In genomic region chr15:58749532-58750337, GRCh38 we compare ENCODE assay signal across 1 cellular context.
TF ChIP-seq lines count a peak whose summit lies in the region.

Gene ADAM10, minus strand, starts transcription at chr15:58749707. Its CDS starts 173 bp downstream, at chr15:58749534.

TF ChIP-seq in H1, 55 proteins besides CTCF, POLR2A, EP300 and RAD21 (continued from another document):
- TF ChIP-seq POLR2AphosphoS5 (IDR thresholded peaks at IDR 0.05; ENCODE audit: low read depth, low read length) (peak; percentile 93), KDM1A (IDR thresholded peaks at IDR 0.05; ENCODE audit: borderline replicate concordance, low read length) (no peak), JUND (IDR thresholded peaks at IDR 0.05; ENCODE audit: low read length) (no peak), E2F6 (IDR thresholded peaks at IDR 0.05) (peak; percentile 56), TEAD4 (IDR thresholded peaks at IDR 0.05; ENCODE audit: low read depth, low read length) (no peak), POU5F1 (IDR thresholded peaks at IDR 0.05; ENCODE audit: low read depth, low read length) (no peak), SRF (IDR thresholded peaks at IDR 0.05; ENCODE audit: low read depth, low read length) (no peak), RFX5 (IDR thresholded peaks at IDR 0.05; ENCODE audit: borderline replicate concordance, low read depth, low read length) (no peak), CTBP2 (IDR thresholded peaks at IDR 0.05; ENCODE audit: borderline replicate concordance, insufficient read depth, insufficient read length, low read length) (no peak), CBX5 (IDR thresholded peaks at IDR 0.05; ENCODE audit: low read depth, low read length) (no peak), BACH1 (IDR thresholded peaks at IDR 0.05; ENCODE audit: low read length) (no peak), CEBPB (IDR thresholded peaks at IDR 0.05; ENCODE audit: low read depth, low read length) (no peak), GABPA (IDR thresholded peaks at IDR 0.05; ENCODE audit: borderline replicate concordance, insufficient read depth, low read length) (no peak), YY1 (IDR thresholded peaks at IDR 0.05; ENCODE audit: low read depth, low read length) (no peak), TBP (IDR thresholded peaks at IDR 0.05; ENCODE audit: low read depth, low read length) (peak; percentile 49; the same call in 1 of the 2 replicates), BRCA1 (IDR thresholded peaks at IDR 0.05; ENCODE audit: low read depth, low read length) (no peak), BCL11A (IDR thresholded peaks at IDR 0.05; ENCODE audit: low read depth in 2 of 2, low read length in 2 of 2) (no peak), HDAC2 (IDR thresholded peaks at IDR 0.05; ENCODE audit: borderline replicate concordance in 1 of 2, low read depth in 2 of 2, low read length in 2 of 2) (0 out of 4 replicates have a peak, but pooled peaks of 1 of the 2 experiments have one; percentile 7), SIN3A (conservative IDR thresholded peaks at IDR 0.05 in 1 of 2, IDR thresholded peaks at IDR 0.05 in 1 of 2; ENCODE audit: low read depth in 1 of 2, low read length in 2 of 2) (peak in 1 of 2 experiments; percentile 71; a peak in 2 of 4 replicates), KDM4A (IDR thresholded peaks at IDR 0.05; ENCODE audit: low read depth, low read length, severe bottlenecking) (peak; percentile 10), SP1 (IDR thresholded peaks at IDR 0.05; ENCODE audit: low read depth, low read length) (no peak), CHD2 (IDR thresholded peaks at IDR 0.05; ENCODE audit: low read length) (no peak), KDM5A (IDR thresholded peaks at IDR 0.05; ENCODE audit: low read length) (no peak), USF2 (IDR thresholded peaks at IDR 0.05; ENCODE audit: low read length) (peak; percentile 94), RBBP5 (IDR thresholded peaks at IDR 0.05; ENCODE audit: borderline replicate concordance, low read depth, low read length) (0 out of 2 replicates have a peak, but pooled peaks have one; percentile 52), SAP30 (IDR thresholded peaks at IDR 0.05; ENCODE audit: insufficient read depth, insufficient replicate concordance, low read length) (no peak), SUZ12 (IDR thresholded peaks at IDR 0.05; ENCODE audit: low read length) (no peak), MAFK (IDR thresholded peaks at IDR 0.05; ENCODE audit: low read depth, low read length) (no peak), SP4 (IDR thresholded peaks at IDR 0.05; ENCODE audit: low read length) (peak; percentile 71), MAX (IDR thresholded peaks at IDR 0.05) (peak; percentile 74), SIRT6 (IDR thresholded peaks at IDR 0.05; ENCODE audit: low read length) (no peak), CHD1 (IDR thresholded peaks at IDR 0.05; ENCODE audit: low read depth, low read length) (no peak), RXRA (IDR thresholded peaks at IDR 0.05; ENCODE audit: insufficient read depth, low read depth, low read length) (no peak), RNF2 (IDR thresholded peaks at IDR 0.05; ENCODE audit: borderline replicate concordance, low read depth, low read length, missing control alignments, poor library complexity, severe bottlenecking) (no peak), ASH2L (IDR thresholded peaks at IDR 0.05; ENCODE audit: low read length) (peak; percentile 84), SIX5 (IDR thresholded peaks at IDR 0.05; ENCODE audit: low read depth, low read length) (no peak), FOSL1 (IDR thresholded peaks at IDR 0.05; ENCODE audit: insufficient read depth, low read depth, low read length) (no peak), HDAC6 (IDR thresholded peaks at IDR 0.05; ENCODE audit: low read depth, low read length) (no peak), TAF1 (IDR thresholded peaks at IDR 0.05; ENCODE audit: low read depth, low read length) (peak; percentile 75; the same call in 1 of the 2 replicates), NRF1 (IDR thresholded peaks at IDR 0.05; ENCODE audit: low read depth, low read length) (peak; percentile 97), EGR1 (IDR thresholded peaks at IDR 0.05; ENCODE audit: borderline replicate concordance, low read depth, low read length) (no peak), ZNF274 (IDR thresholded peaks at IDR 0.05; ENCODE audit: borderline replicate concordance, extremely low read depth, low read length) (no peak), EZH2 (IDR thresholded peaks at IDR 0.05; ENCODE audit: low read depth, low read length, severe bottlenecking) (no peak), ATF2 (IDR thresholded peaks at IDR 0.05; ENCODE audit: low read length) (no peak), PHF8 (conservative IDR thresholded peaks at IDR 0.05; ENCODE audit: low read depth, low read length) (peak; percentile 63), NANOG (IDR thresholded peaks at IDR 0.05; ENCODE audit: insufficient read depth, low read depth, low read length, poor library complexity, severe bottlenecking) (no peak), SP2 (IDR thresholded peaks at IDR 0.05; ENCODE audit: low read length) (no peak), GTF2F1 (IDR thresholded peaks at IDR 0.05; ENCODE audit: borderline replicate concordance, low read depth, low read length) (no peak; the same call in 1 of the 2 replicates), TCF12 (IDR thresholded peaks at IDR 0.05; ENCODE audit: low read depth, low read length) (no peak), CREB1 (IDR thresholded peaks at IDR 0.05) (peak; percentile 51; the same call in 1 of the 2 replicates), TAF7 (optimal IDR thresholded peaks at IDR 0.05; ENCODE audit: borderline replicate concordance, low read depth, low read length) (no peak)
- TF ChIP-seq, protein P1, sequence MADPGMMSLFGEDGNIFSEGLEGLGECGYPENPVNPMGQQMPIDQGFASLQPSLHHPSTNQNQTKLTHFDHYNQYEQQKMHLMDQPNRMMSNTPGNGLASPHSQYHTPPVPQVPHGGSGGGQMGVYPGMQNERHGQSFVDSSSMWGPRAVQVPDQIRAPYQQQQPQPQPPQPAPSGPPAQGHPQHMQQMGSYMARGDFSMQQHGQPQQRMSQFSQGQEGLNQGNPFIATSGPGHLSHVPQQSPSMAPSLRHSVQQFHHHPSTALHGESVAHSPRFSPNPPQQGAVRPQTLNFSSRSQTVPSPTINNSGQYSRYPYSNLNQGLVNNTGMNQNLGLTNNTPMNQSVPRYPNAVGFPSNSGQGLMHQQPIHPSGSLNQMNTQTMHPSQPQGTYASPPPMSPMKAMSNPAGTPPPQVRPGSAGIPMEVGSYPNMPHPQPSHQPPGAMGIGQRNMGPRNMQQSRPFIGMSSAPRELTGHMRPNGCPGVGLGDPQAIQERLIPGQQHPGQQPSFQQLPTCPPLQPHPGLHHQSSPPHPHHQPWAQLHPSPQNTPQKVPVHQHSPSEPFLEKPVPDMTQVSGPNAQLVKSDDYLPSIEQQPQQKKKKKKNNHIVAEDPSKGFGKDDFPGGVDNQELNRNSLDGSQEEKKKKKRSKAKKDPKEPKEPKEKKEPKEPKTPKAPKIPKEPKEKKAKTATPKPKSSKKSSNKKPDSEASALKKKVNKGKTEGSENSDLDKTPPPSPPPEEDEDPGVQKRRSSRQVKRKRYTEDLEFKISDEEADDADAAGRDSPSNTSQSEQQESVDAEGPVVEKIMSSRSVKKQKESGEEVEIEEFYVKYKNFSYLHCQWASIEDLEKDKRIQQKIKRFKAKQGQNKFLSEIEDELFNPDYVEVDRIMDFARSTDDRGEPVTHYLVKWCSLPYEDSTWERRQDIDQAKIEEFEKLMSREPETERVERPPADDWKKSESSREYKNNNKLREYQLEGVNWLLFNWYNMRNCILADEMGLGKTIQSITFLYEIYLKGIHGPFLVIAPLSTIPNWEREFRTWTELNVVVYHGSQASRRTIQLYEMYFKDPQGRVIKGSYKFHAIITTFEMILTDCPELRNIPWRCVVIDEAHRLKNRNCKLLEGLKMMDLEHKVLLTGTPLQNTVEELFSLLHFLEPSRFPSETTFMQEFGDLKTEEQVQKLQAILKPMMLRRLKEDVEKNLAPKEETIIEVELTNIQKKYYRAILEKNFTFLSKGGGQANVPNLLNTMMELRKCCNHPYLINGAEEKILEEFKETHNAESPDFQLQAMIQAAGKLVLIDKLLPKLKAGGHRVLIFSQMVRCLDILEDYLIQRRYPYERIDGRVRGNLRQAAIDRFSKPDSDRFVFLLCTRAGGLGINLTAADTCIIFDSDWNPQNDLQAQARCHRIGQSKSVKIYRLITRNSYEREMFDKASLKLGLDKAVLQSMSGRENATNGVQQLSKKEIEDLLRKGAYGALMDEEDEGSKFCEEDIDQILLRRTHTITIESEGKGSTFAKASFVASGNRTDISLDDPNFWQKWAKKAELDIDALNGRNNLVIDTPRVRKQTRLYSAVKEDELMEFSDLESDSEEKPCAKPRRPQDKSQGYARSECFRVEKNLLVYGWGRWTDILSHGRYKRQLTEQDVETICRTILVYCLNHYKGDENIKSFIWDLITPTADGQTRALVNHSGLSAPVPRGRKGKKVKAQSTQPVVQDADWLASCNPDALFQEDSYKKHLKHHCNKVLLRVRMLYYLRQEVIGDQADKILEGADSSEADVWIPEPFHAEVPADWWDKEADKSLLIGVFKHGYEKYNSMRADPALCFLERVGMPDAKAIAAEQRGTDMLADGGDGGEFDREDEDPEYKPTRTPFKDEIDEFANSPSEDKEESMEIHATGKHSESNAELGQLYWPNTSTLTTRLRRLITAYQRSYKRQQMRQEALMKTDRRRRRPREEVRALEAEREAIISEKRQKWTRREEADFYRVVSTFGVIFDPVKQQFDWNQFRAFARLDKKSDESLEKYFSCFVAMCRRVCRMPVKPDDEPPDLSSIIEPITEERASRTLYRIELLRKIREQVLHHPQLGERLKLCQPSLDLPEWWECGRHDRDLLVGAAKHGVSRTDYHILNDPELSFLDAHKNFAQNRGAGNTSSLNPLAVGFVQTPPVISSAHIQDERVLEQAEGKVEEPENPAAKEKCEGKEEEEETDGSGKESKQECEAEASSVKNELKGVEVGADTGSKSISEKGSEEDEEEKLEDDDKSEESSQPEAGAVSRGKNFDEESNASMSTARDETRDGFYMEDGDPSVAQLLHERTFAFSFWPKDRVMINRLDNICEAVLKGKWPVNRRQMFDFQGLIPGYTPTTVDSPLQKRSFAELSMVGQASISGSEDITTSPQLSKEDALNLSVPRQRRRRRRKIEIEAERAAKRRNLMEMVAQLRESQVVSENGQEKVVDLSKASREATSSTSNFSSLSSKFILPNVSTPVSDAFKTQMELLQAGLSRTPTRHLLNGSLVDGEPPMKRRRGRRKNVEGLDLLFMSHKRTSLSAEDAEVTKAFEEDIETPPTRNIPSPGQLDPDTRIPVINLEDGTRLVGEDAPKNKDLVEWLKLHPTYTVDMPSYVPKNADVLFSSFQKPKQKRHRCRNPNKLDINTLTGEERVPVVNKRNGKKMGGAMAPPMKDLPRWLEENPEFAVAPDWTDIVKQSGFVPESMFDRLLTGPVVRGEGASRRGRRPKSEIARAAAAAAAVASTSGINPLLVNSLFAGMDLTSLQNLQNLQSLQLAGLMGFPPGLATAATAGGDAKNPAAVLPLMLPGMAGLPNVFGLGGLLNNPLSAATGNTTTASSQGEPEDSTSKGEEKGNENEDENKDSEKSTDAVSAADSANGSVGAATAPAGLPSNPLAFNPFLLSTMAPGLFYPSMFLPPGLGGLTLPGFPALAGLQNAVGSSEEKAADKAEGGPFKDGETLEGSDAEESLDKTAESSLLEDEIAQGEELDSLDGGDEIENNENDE (IDR thresholded peaks at IDR 0.05; ENCODE audit: insufficient replicate concordance, low read length), result no peak
- TF ChIP-seq, protein P2, sequence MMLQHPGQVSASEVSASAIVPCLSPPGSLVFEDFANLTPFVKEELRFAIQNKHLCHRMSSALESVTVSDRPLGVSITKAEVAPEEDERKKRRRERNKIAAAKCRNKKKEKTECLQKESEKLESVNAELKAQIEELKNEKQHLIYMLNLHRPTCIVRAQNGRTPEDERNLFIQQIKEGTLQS (IDR thresholded peaks at IDR 0.05; ENCODE audit: insufficient read depth, low read depth, low read length), result peak; percentile 89
